Comparison of ENCODE assay signal across 9 cellular contexts in genomic region chr17:5000237-5000639, GRCh38. TPM values are rescaled to one million over a fixed set of nuclear protein-coding genes. Genes with fewer than 3 reads are reported as not detected.
DNase-seq lines count a peak whose midpoint lies in the region; ATAC-seq and TF ChIP-seq lines count a peak whose summit lies in the region.
"Had no signal": no experiment of that assay in that cellular context is flagged by ENCODE, and none has a peak within 500 bp of the region (broad histone marks: within the 10 kb centered on the region; RNA-seq: fewer than 3 reads in every experiment).

No MANE protein-coding gene starts in this region.

- no peak overlapping the region for H3K4me2 ChIP-seq in mesendoderm (ENCODE audit: low read length)
- H3K4me2 ChIP-seq: KMS-11 had no signal

- H3K4me3 ChIP-seq in HFF-Myc (replicated peaks; ENCODE audit: low read depth, low read length), result peak overlapping the region; percentile 94; the same call in 1 of the 2 replicates
- peak overlapping the region in 3 of 4 donors; percentile 80 to 98 (median 92) for H3K4me3 ChIP-seq in esophagus squamous epithelium
- H3K4me3 ChIP-seq in mesendoderm (ENCODE audit: low read length), result no peak overlapping the region
- H3K4me3 ChIP-seq in tibial artery, result peak overlapping the region; percentile 85 to 100

- H3K27ac ChIP-seq in esophagus squamous epithelium, result peak overlapping the region; percentile 14 to 94 (median 72)
- H3K27ac ChIP-seq in mesendoderm (ENCODE audit: low read depth, low read length), result no peak overlapping the region
- peak overlapping the region; percentile 94 to 97 for H3K27ac ChIP-seq in tibial artery
- H3K27ac ChIP-seq: KMS-11 had no signal

- no peak overlapping the region for H3K4me3 Mint-ChIP-seq in activated naive CD4-positive, alpha-beta T cell treated with anti-CD3 and anti-CD28 coated beads, Interleukin-2, amount 10 ng/mL, durations not matched to agents 7 days and 5 days
- peak overlapping the region in 2 of 10 donors; percentile 18 to 61 for H3K4me3 Mint-ChIP-seq in naive thymus-derived CD8-positive, alpha-beta T cell

- no peak overlapping the region for H3K23ac ChIP-seq in mesendoderm (ENCODE audit: low read length)

- H3K36me3 Mint-ChIP-seq in activated naive CD4-positive, alpha-beta T cell treated with anti-CD3 and anti-CD28 coated beads, Interleukin-2, amount 10 ng/mL, durations not matched to agents 7 days and 5 days, result peaks cover 42% of the 10 kb centered on the region
- H3K36me3 Mint-ChIP-seq in naive thymus-derived CD8-positive, alpha-beta T cell, result peaks cover 8 to 41% (median 13%) of the 10 kb centered on the region in 3 donors

- no peak overlapping the region for H2AK5ac ChIP-seq in mesendoderm (ENCODE audit: low read length)

- no peak for ATAC-seq in naive thymus-derived CD8-positive, alpha-beta T cell

- H2BK120ac ChIP-seq in mesendoderm (ENCODE audit: low read depth, low read length), result no peak overlapping the region

- H3K56ac ChIP-seq in mesendoderm (ENCODE audit: low read length), result peak overlapping the region; percentile 49

- no peak overlapping the region for H2BK5ac ChIP-seq in mesendoderm (ENCODE audit: low read length)

- peaks cover 21% of the 10 kb centered on the region for H3K79me2 ChIP-seq in mesendoderm (ENCODE audit: control insufficient read depth, insufficient read depth, low read length)

- no peaks in the 10 kb centered on the region for H3K9me3 ChIP-seq in esophagus squamous epithelium
- H3K9me3 ChIP-seq in tibial artery, result no peaks in the 10 kb centered on the region

- peaks cover 16 to 40% (median 25%) of the 10 kb centered on the region in 3 donors for H3K4me1 ChIP-seq in esophagus squamous epithelium
- peaks cover 4% of the 10 kb centered on the region for H3K4me1 ChIP-seq in mesendoderm (ENCODE audit: control insufficient read depth, low read depth, low read length)
- H3K4me1 ChIP-seq in tibial artery, result peaks cover 0 to 37% (median 31%) of the 10 kb centered on the region in 4 donors

- 39 to 65% methylated on average over 2 to 3 of the region's 11 CpGs for WGBS in esophagus squamous epithelium, 2 donors
- no CpG with 5 or more reads among the region's 11 CpGs for WGBS in mesendoderm (ENCODE audit: extremely low coverage, insufficient coverage, low lambda C conversion rate)

- no peak overlapping the region for H4K8ac ChIP-seq in mesendoderm (ENCODE audit: low read depth, low read length)

- no peak overlapping the region for H3K27ac Mint-ChIP-seq in activated naive CD4-positive, alpha-beta T cell treated with anti-CD3 and anti-CD28 coated beads, Interleukin-2, amount 10 ng/mL, durations not matched to agents 7 days and 5 days
- peak overlapping the region in 3 of 10 donors; percentile 14 to 87 (median 44) for H3K27ac Mint-ChIP-seq in naive thymus-derived CD8-positive, alpha-beta T cell

- POLR2A ChIA-PET in naive thymus-derived CD8-positive, alpha-beta T cell (lab: Charles Lee), result no interaction called here

- TF ChIP-seq POLR2A in esophagus squamous epithelium (IDR thresholded peaks at IDR 0.05), result no peak

- intact Hi-C loops in esophagus squamous epithelium (cut with DNase I), result no loop called here
- intact Hi-C loops in tibial artery (cut with DNase I; ENCODE audit: low total_unique reads), result no loop called here

- no peak overlapping the region for H2BK15ac ChIP-seq in mesendoderm (replicated peaks; ENCODE audit: low read depth)

- peaks cover 17% of the 10 kb centered on the region for H3K79me1 ChIP-seq in mesendoderm (ENCODE audit: low read length)

- no peak overlapping the region for H3K18ac ChIP-seq in mesendoderm (ENCODE audit: low read length)

- no peak overlapping the region for H3K4ac ChIP-seq in mesendoderm (ENCODE audit: low read depth, low read length)

- H3K36me3 ChIP-seq in esophagus squamous epithelium, result peaks cover 34 to 52% (median 41%) of the 10 kb centered on the region in 3 donors
- peaks cover 23% of the 10 kb centered on the region for H3K36me3 ChIP-seq in mesendoderm (ENCODE audit: control insufficient read depth, insufficient read depth, low read length)
- H3K36me3 ChIP-seq in tibial artery, result peaks cover 42 to 46% (median 44%) of the 10 kb centered on the region in 3 donors

- CTCF ChIA-PET in activated naive CD4-positive, alpha-beta T cell treated with anti-CD3 and anti-CD28 coated beads, Interleukin-2, amount 10 ng/mL, durations not matched to agents 7 days and 5 days (lab: Charles Lee), result no interaction called here

- no peak for DNase-seq in HFF-Myc (ENCODE audit: extremely low read depth, low read depth)
- no peak for DNase-seq in esophagus squamous epithelium (lab: John Stamatoyannopoulos, UW)
- peak; percentile 18 for DNase-seq in mesendoderm
- DNase-seq in tibial artery, result peak; percentile 82 to 94
- DNase-seq in germinal center (ENCODE audit: low spot score), result no peak
- DNase-seq in GM19240 (ENCODE audit: insufficient read length, low spot score), result no peak
- no peak for DNase-seq in activated naive CD4-positive, alpha-beta T cell treated with anti-CD3 and anti-CD28 coated beads, Interleukin-2, amount 10 ng/mL, durations not matched to agents 7 days and 5 days
- DNase-seq in naive thymus-derived CD8-positive, alpha-beta T cell, result no peak

- H3K9ac ChIP-seq in mesendoderm (ENCODE audit: low read length), result no peak overlapping the region
- H3K9ac ChIP-seq: KMS-11 had no signal

- H4K5ac ChIP-seq in mesendoderm (ENCODE audit: low read length), result no peak overlapping the region

- peaks cover 10% of the 10 kb centered on the region for H3K27me3 Mint-ChIP-seq in activated naive CD4-positive, alpha-beta T cell treated with anti-CD3 and anti-CD28 coated beads, Interleukin-2, amount 10 ng/mL, durations not matched to agents 7 days and 5 days
- H3K27me3 Mint-ChIP-seq in naive thymus-derived CD8-positive, alpha-beta T cell, result no peaks in the 10 kb centered on the region

- TF ChIP-seq CTCF in HFF-Myc (IDR thresholded peaks at IDR 0.05; ENCODE audit: low read depth, low read length, missing control alignments), result no peak
- no peak for TF ChIP-seq CTCF in esophagus squamous epithelium (IDR thresholded peaks at IDR 0.05)
- no peak for TF ChIP-seq CTCF in tibial artery (IDR thresholded peaks at IDR 0.05)

- no peaks in the 10 kb centered on the region for H3K9me3 Mint-ChIP-seq in activated naive CD4-positive, alpha-beta T cell treated with anti-CD3 and anti-CD28 coated beads, Interleukin-2, amount 10 ng/mL, durations not matched to agents 7 days and 5 days
- H3K9me3 Mint-ChIP-seq in naive thymus-derived CD8-positive, alpha-beta T cell, result no peaks in the 10 kb centered on the region

- peaks cover 25% of the 10 kb centered on the region for H3K4me1 Mint-ChIP-seq in activated naive CD4-positive, alpha-beta T cell treated with anti-CD3 and anti-CD28 coated beads, Interleukin-2, amount 10 ng/mL, durations not matched to agents 7 days and 5 days
- H3K4me1 Mint-ChIP-seq in naive thymus-derived CD8-positive, alpha-beta T cell, result peaks cover 17 to 29% (median 19%) of the 10 kb centered on the region in 4 donors

- H3K27me3 ChIP-seq in esophagus squamous epithelium (no peaks in the 10 kb centered on the region), mesendoderm (ENCODE audit: insufficient read depth, low read length, poor library complexity) (no peaks in the 10 kb centered on the region), tibial artery (no peaks in the 10 kb centered on the region)

RNA-seq across cellular contexts. Expression of gene KIF1C, which starts 2.5 kb away (rescaled TPM):
- 10 to 100 TPM; 66.9 to 93.3 (median 81.7) TPM for total RNA-seq in esophagus squamous epithelium
- 37.6 TPM for polyA plus RNA-seq in mesendoderm (2013, experiment 1 of 2)
- polyA plus RNA-seq in mesendoderm (2013, experiment 2 of 2), result 37.2 TPM
- 10 to 100 TPM; 20.8 to 21.1 TPM for total RNA-seq in naive thymus-derived CD8-positive, alpha-beta T cell
- 1 to 10 TPM; 2.6 to 3.0 (median 3.0) TPM for polyA plus RNA-seq in naive thymus-derived CD8-positive, alpha-beta T cell

RNA-seq across cellular contexts. Expression of gene INCA1, which starts 2.9 kb away (rescaled TPM):
- total RNA-seq in esophagus squamous epithelium, result 1 to 10 TPM in 1 of 4 donors, under 1 TPM in 1, not detected in 2; 0.31 to 1.1 TPM
- polyA plus RNA-seq in mesendoderm (2013, experiment 1 of 2), result 0.63 TPM
- polyA plus RNA-seq in mesendoderm (2013, experiment 2 of 2), result 0.69 TPM
- total RNA-seq in naive thymus-derived CD8-positive, alpha-beta T cell, result under 1 TPM in 1 of 2 experiments, not detected in 1; 0.26 TPM
- under 1 TPM in 1 of 3 donors, not detected in 2; 0.23 TPM for polyA plus RNA-seq in naive thymus-derived CD8-positive, alpha-beta T cell

RNA-seq across cellular contexts. Expression of gene CAMTA2, which starts 12.8 kb away (rescaled TPM):
- total RNA-seq in esophagus squamous epithelium, result 10 to 100 TPM in 3 of 4 donors, 1 to 10 TPM in 1; 6.9 to 19.6 (median 13.4) TPM
- polyA plus RNA-seq in mesendoderm (2013, experiment 1 of 2), result 8.5 TPM
- 9.6 TPM for polyA plus RNA-seq in mesendoderm (2013, experiment 2 of 2)
- total RNA-seq in naive thymus-derived CD8-positive, alpha-beta T cell, result 10 to 100 TPM; 56.1 to 58.7 TPM
- 10 to 100 TPM in 1 of 3 donors, 1 to 10 TPM in 2; 4.1 to 18.9 (median 6.3) TPM for polyA plus RNA-seq in naive thymus-derived CD8-positive, alpha-beta T cell

RNA-seq across cellular contexts. Expression of gene SPAG7, which starts 32.6 kb away (rescaled TPM):
- total RNA-seq in esophagus squamous epithelium, result 10 to 100 TPM; 34.5 to 48.8 (median 39.5) TPM
- polyA plus RNA-seq in mesendoderm (2013, experiment 1 of 2), result 65.0 TPM
- 63.7 TPM for polyA plus RNA-seq in mesendoderm (2013, experiment 2 of 2)
- total RNA-seq in naive thymus-derived CD8-positive, alpha-beta T cell, result 10 to 100 TPM; 50.5 to 52.6 TPM
- 100 to 1,000 TPM; 122 to 131 (median 129) TPM for polyA plus RNA-seq in naive thymus-derived CD8-positive, alpha-beta T cell

RNA-seq across cellular contexts. Expression of gene SLC52A1, which starts 35.0 kb away (rescaled TPM):
- total RNA-seq in esophagus squamous epithelium, result 1 to 10 TPM in 2 of 4 donors, under 1 TPM in 2; 0.26 to 1.4 (median 1.1) TPM
- 0.06 TPM for polyA plus RNA-seq in mesendoderm (2013, experiment 1 of 2)
- 0.07 TPM for polyA plus RNA-seq in mesendoderm (2013, experiment 2 of 2)
- total RNA-seq in naive thymus-derived CD8-positive, alpha-beta T cell, result under 1 TPM in 1 of 2 experiments, not detected in 1; 0.25 TPM
- not detected for polyA plus RNA-seq in naive thymus-derived CD8-positive, alpha-beta T cell

Comparison
In these comparisons a context has a peak if more than half of its experiments do, and no peak if none do; other contexts are left out.
1. DNase-seq: peak in mesendoderm (single experiment) and tibial artery (2 of 2); none in HFF-Myc (single experiment), esophagus squamous epithelium (single experiment), germinal center (single experiment), GM19240 (single experiment), activated naive CD4-positive, alpha-beta T cell treated with anti-CD3 and anti-CD28 coated beads, Interleukin-2, amount 10 ng/mL, durations not matched to agents 7 days and 5 days (single experiment) and naive thymus-derived CD8-positive, alpha-beta T cell (0 of 10).